6 cellular contexts compared by ENCODE assay signal in the genomic region with DNA sequence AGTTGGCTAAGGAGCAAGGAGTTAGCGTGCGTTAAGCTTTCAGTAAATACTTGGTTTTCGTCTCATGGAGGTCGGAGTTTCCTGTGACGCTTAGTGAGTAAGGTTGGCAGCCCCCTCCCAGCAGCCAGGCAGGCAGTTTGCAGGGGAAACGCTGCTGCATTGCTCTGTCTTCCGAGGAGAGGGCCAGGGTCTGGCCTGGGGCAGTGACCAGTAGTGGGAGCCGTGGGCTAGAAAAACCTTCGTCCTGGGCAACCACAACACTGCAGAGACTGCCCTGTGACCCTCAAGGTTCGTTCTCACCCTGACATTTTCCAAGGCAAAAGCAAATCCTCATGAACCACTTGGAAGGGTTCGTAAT. TPM values are rescaled to one million over a fixed set of nuclear protein-coding genes. Genes with fewer than 3 reads are reported as not detected.
DNase-seq lines count a peak whose midpoint lies in the region; ATAC-seq and TF ChIP-seq lines count a peak whose summit lies in the region.

No MANE protein-coding gene starts in this region.

- H3K36me3 ChIP-seq in A673 (ENCODE audit: insufficient read depth, low read length, poor library complexity, severe bottlenecking) (no peaks in the 10 kb centered on the region), colonic mucosa (no peaks in the 10 kb centered on the region), parathyroid adenoma (ENCODE audit: control insufficient read depth, insufficient read depth, low read length) (no peaks in the 10 kb centered on the region)

- intact Hi-C loops in A673 (cut with micrococcal nuclease; ENCODE audit: unreplicated experiment) (no loop called here), colonic mucosa (cut with DNase I) (no loop called here)

- peak overlapping the region; percentile 86 for H2AFZ ChIP-seq in parathyroid adenoma

- POLR2A ChIA-PET in A673 (lab: Charles Lee; ENCODE audit: low non-redundant PET), result interaction anchor here (0.6 kb wide), 1 partner anchor 25 kb away, joined by 3 read pairs; no protein-coding TSS in a partner anchor

- H3K27ac ChIP-seq in A673 (ENCODE audit: low read depth, low read length, poor library complexity, severe bottlenecking) (peak overlapping the region; percentile 89), colonic mucosa (peak overlapping the region; percentile 91), parathyroid adenoma (peak overlapping the region; percentile 37)

- BruUV-seq in A673 (replicated peaks; lab: Mats Ljungman, UMichigan), result TSS peak; percentile 77

- CTCF ChIA-PET in A673 (lab: Charles Lee), result no interaction called here

- H3K9ac ChIP-seq in colonic mucosa (ENCODE audit: low read depth in 2 of 2, low read length in 2 of 2) (peak overlapping the region; percentile 68 to 95), parathyroid adenoma (no peak overlapping the region)

- H3K9me3 ChIP-seq in A673 (ENCODE audit: low read depth, low read length, poor library complexity, severe bottlenecking) (no peaks in the 10 kb centered on the region), colonic mucosa (no peaks in the 10 kb centered on the region), parathyroid adenoma (ENCODE audit: control insufficient read depth, low read length) (no peaks in the 10 kb centered on the region)

- H3K27me3 ChIP-seq in A673 (replicated peaks; ENCODE audit: insufficient read depth, low read depth, low read length, poor library complexity) (no peaks in the 10 kb centered on the region), colonic mucosa (no peaks in the 10 kb centered on the region), parathyroid adenoma (ENCODE audit: control insufficient read depth, insufficient read depth, low read length) (no peaks in the 10 kb centered on the region)

- peak overlapping the region; percentile 97 for H3K4me2 ChIP-seq in parathyroid adenoma (ENCODE audit: low read length)

- TF ChIP-seq CTCF in A673 (conservative IDR thresholded peaks at IDR 0.05; ENCODE audit: low read depth, low read length) (no peak), colonic mucosa (IDR thresholded peaks at IDR 0.05) (no peak), parathyroid adenoma (IDR thresholded peaks at IDR 0.05) (no peak)

- peaks cover 5% of the 10 kb centered on the region for H3K79me2 ChIP-seq in parathyroid adenoma

- H3K4me1 ChIP-seq in A673 (ENCODE audit: insufficient read depth, low read length, poor library complexity, severe bottlenecking) (peaks cover 13% of the 10 kb centered on the region), colonic mucosa (peaks cover 19% of the 10 kb centered on the region), parathyroid adenoma (peaks cover 3% of the 10 kb centered on the region)

- ATAC-seq in HG03439 (IDR thresholded peaks at IDR 0.05; ENCODE audit: unreplicated experiment) (peak; percentile 1), GM18868 (IDR thresholded peaks at IDR 0.05; ENCODE audit: unreplicated experiment) (no peak)

- DNase-seq in A673 (ENCODE audit: low spot score) (no peak), colonic mucosa (peak; percentile 37), NCI-H526 (lab: John Stamatoyannopoulos, UW) (no peak)

- H3K4me3 ChIP-seq in A673 (ENCODE audit: low read depth, low read length, poor library complexity, severe bottlenecking), result peak overlapping the region; percentile 84
- peak overlapping the region; percentile 96 for H3K4me3 ChIP-seq in colonic mucosa
- H3K4me3 ChIP-seq in parathyroid adenoma (ENCODE audit: low read depth, low read length), result peak overlapping the region; percentile 86

RNA-seq across cellular contexts. Expression of gene TMEM175, which starts 0.4 kb away (rescaled TPM):
- total RNA-seq in A673 (2021) (10.0 and 12.1 TPM in 2 replicates), colonic mucosa (10 to 100 TPM; 17.7 to 30.2 TPM)

RNA-seq across cellular contexts. Expression of gene GAK, which starts 0.6 kb away (rescaled TPM):
- 96.2 and 109 TPM in 2 replicates for total RNA-seq in A673 (2021)
- total RNA-seq in colonic mucosa, result 100 to 1,000 TPM; 198 to 266 TPM

RNA-seq across cellular contexts. Expression of gene DGKQ, which starts 40.7 kb away (rescaled TPM):
- 8.8 and 10.8 TPM in 2 replicates for total RNA-seq in A673 (2021)
- 10 to 100 TPM; 39.4 to 68.2 TPM for total RNA-seq in colonic mucosa

RNA-seq across cellular contexts. Expression of gene IDUA, which starts 54.2 kb away (rescaled TPM):
- total RNA-seq in A673 (2021) (12.0 and 12.3 TPM in 2 replicates), colonic mucosa (10 to 100 TPM; 18.8 to 22.4 TPM)

Comparison
In these comparisons a context has a peak if more than half of its experiments do, and no peak if none do; other contexts are left out.
1. H3K27ac ChIP-seq: peak in every context shown above with its lines; median percentile 91 in colonic mucosa; 89 in A673; 37 in parathyroid adenoma.